24 cellular contexts compared by ENCODE assay signal in genomic region chr20:51409192-51409875, GRCh38.
DNase-seq lines count a peak whose midpoint lies in the region; ATAC-seq and TF ChIP-seq lines count a peak whose summit lies in the region.
"Had no signal": no experiment of that assay in that cellular context is flagged by ENCODE, and none has a peak within 500 bp of the region (broad histone marks: within the 10 kb centered on the region; RNA-seq: fewer than 3 reads in every experiment).

No MANE protein-coding gene starts in this region.

- H3K36me3 Mint-ChIP-seq in T-helper 1 cell treated with Interleukin-12 subunit alpha and Interleukin-12 subunit beta and Interleukin-4 antibody, amounts not matched to agents 30 μg/mL and 1 μg/mL, for 36 hours (ENCODE audit: low read depth) = peaks cover 61% of the 10 kb centered on the region
- H3K36me3 Mint-ChIP-seq in activated naive CD8-positive, alpha-beta T cell treated with anti-CD3 and anti-CD28 coated beads, Interleukin-2, amount 10 ng/mL, durations not matched to agents 7 days and 5 days = peaks cover 63% of the 10 kb centered on the region
- H3K36me3 Mint-ChIP-seq in natural killer cell treated with Interleukin-12 subunit alpha and Interleukin-12 subunit beta and Interleukin-15 and Interleukin-18, amount 100 ng/mL, for 72 hours = peaks cover 11% of the 10 kb centered on the region
- H3K36me3 Mint-ChIP-seq in endothelial cell (ENCODE audit: low read depth, unreplicated experiment) = no peaks in the 10 kb centered on the region

- H3K27ac ChIP-seq in HEK293 (ENCODE audit: extremely low read depth, low read depth, low read length) = no peak overlapping the region
- H3K27ac ChIP-seq: 22Rv1, dorsolateral prefrontal cortex, HL-60, ovary, right atrium auricular region, SJCRH30 had no signal

- POLR2A ChIA-PET in HEK293 (lab: Yijun Ruan, JAX) = no interaction called here
- POLR2A ChIA-PET in activated naive CD8-positive, alpha-beta T cell treated with anti-CD3 and anti-CD28 coated beads, Interleukin-2, amount 10 ng/mL, durations not matched to agents 7 days and 5 days (lab: Charles Lee) = no interaction called here

- H3K9me3 Mint-ChIP-seq in T-helper 1 cell treated with Interleukin-12 subunit alpha and Interleukin-12 subunit beta and Interleukin-4 antibody, amounts not matched to agents 30 μg/mL and 1 μg/mL, for 36 hours = peaks cover 8% of the 10 kb centered on the region
- no peaks in the 10 kb centered on the region for H3K9me3 Mint-ChIP-seq in activated naive CD8-positive, alpha-beta T cell treated with anti-CD3 and anti-CD28 coated beads, Interleukin-2, amount 10 ng/mL, durations not matched to agents 7 days and 5 days
- H3K9me3 Mint-ChIP-seq in natural killer cell treated with Interleukin-12 subunit alpha and Interleukin-12 subunit beta and Interleukin-15 and Interleukin-18, amount 100 ng/mL, for 72 hours = peaks cover 3% of the 10 kb centered on the region
- no peaks in the 10 kb centered on the region for H3K9me3 Mint-ChIP-seq in endothelial cell (ENCODE audit: unreplicated experiment)
- H3K9me3 Mint-ChIP-seq: GM23338, nephron progenitor cell had no signal

- no peaks in the 10 kb centered on the region for H3K27me3 Mint-ChIP-seq in T-helper 1 cell treated with Interleukin-12 subunit alpha and Interleukin-12 subunit beta and Interleukin-4 antibody, amounts not matched to agents 30 μg/mL and 1 μg/mL, for 36 hours (ENCODE audit: low read depth)
- no peaks in the 10 kb centered on the region for H3K27me3 Mint-ChIP-seq in activated naive CD8-positive, alpha-beta T cell treated with anti-CD3 and anti-CD28 coated beads, Interleukin-2, amount 10 ng/mL, durations not matched to agents 7 days and 5 days
- no peaks in the 10 kb centered on the region for H3K27me3 Mint-ChIP-seq in natural killer cell treated with Interleukin-12 subunit alpha and Interleukin-12 subunit beta and Interleukin-15 and Interleukin-18, amount 100 ng/mL, for 72 hours
- H3K27me3 Mint-ChIP-seq in endothelial cell (ENCODE audit: unreplicated experiment) = no peaks in the 10 kb centered on the region

- TF ChIP-seq CTCF in HEK293 (tag by site-specific recombination; IDR thresholded peaks at IDR 0.05) = no peak
- no peak for TF ChIP-seq CTCF in endothelial cell (IDR thresholded peaks at IDR 0.05; ENCODE audit: unreplicated experiment)

- DNase-seq in T-helper 1 cell (no peak), NCI-H774 (lab: John Stamatoyannopoulos, UW) (no peak), endothelial cell (ENCODE audit: low spot score) (no peak)
- no peak for DNase-seq in activated naive CD8-positive, alpha-beta T cell treated with anti-CD3 and anti-CD28 coated beads, Interleukin-2, amount 10 ng/mL, durations not matched to agents 7 days and 5 days
- no peak for DNase-seq in natural killer cell treated with Interleukin-12 subunit alpha and Interleukin-12 subunit beta and Interleukin-15 and Interleukin-18, amount 100 ng/mL, for 72 hours (ENCODE audit: low spot score)
- DNase-seq in activated effector memory CD4-positive, alpha-beta T cell treated with Interleukin-2 at 50 U/mL for 16 hours = no peak
- DNase-seq: activated CD4-positive, CD25-positive, alpha-beta regulatory T cell treated with anti-CD3 and anti-CD28 coated beads, Interleukin-2, amount 50 U/mL, for 72 hours; cerebellar nuclear complex; dorsolateral prefrontal cortex; kidney glomerular epithelial cell; NCI-H146; NCI-H2107; NCI-H82; nephron progenitor cell; ovary; SJCRH30; stimulated activated CD4-positive, alpha-beta T cell treated with anti-CD3 and anti-CD28 coated beads, Interleukin-4, amount 100 ng/mL, for 1 hour had no signal

- H3K36me3 ChIP-seq in HEK293 (ENCODE audit: control insufficient read depth in 2 of 2, insufficient read depth in 1 of 2, low read length in 2 of 2) = no peaks in the 10 kb centered on the region
- H3K36me3 ChIP-seq: ovary, SJCRH30 had no signal

- peaks cover 68% of the 10 kb centered on the region for H3K4me1 Mint-ChIP-seq in T-helper 1 cell treated with Interleukin-12 subunit alpha and Interleukin-12 subunit beta and Interleukin-4 antibody, amounts not matched to agents 30 μg/mL and 1 μg/mL, for 36 hours (ENCODE audit: low read depth)
- H3K4me1 Mint-ChIP-seq in activated naive CD8-positive, alpha-beta T cell treated with anti-CD3 and anti-CD28 coated beads, Interleukin-2, amount 10 ng/mL, durations not matched to agents 7 days and 5 days = peaks cover 45% of the 10 kb centered on the region
- peaks cover 74 to 85% of the 10 kb centered on the region in 2 donors for H3K4me1 Mint-ChIP-seq in natural killer cell treated with Interleukin-12 subunit alpha and Interleukin-12 subunit beta and Interleukin-15 and Interleukin-18, amount 100 ng/mL, for 72 hours (ENCODE audit: low read depth in 2 of 2)
- peaks cover 17% of the 10 kb centered on the region for H3K4me1 Mint-ChIP-seq in endothelial cell (ENCODE audit: unreplicated experiment)

- no peak for ATAC-seq in activated naive CD8-positive, alpha-beta T cell treated with anti-CD3 and anti-CD28 coated beads, Interleukin-2, amount 10 ng/mL, durations not matched to agents 7 days and 5 days (ENCODE audit: low read depth)
- no peak for ATAC-seq in natural killer cell treated with Interleukin-12 subunit alpha and Interleukin-12 subunit beta and Interleukin-15 and Interleukin-18, amount 100 ng/mL, for 72 hours
- ATAC-seq: GM23338 had no signal

- H3K4me1 ChIP-seq in HEK293 (ENCODE audit: control insufficient read depth, insufficient read depth, low read length) = no peaks in the 10 kb centered on the region
- H3K4me1 ChIP-seq: SJCRH30 had no signal

- H3K4me3 Mint-ChIP-seq in T-helper 1 cell treated with Interleukin-12 subunit alpha and Interleukin-12 subunit beta and Interleukin-4 antibody, amounts not matched to agents 30 μg/mL and 1 μg/mL, for 36 hours = peak overlapping the region; percentile 18
- H3K4me3 Mint-ChIP-seq in activated naive CD8-positive, alpha-beta T cell treated with anti-CD3 and anti-CD28 coated beads, Interleukin-2, amount 10 ng/mL, durations not matched to agents 7 days and 5 days = no peak overlapping the region
- H3K4me3 Mint-ChIP-seq in natural killer cell treated with Interleukin-12 subunit alpha and Interleukin-12 subunit beta and Interleukin-15 and Interleukin-18, amount 100 ng/mL, for 72 hours = peak overlapping the region; percentile 69
- H3K4me3 Mint-ChIP-seq in endothelial cell (ENCODE audit: unreplicated experiment) = no peak overlapping the region
- H3K4me3 Mint-ChIP-seq: GM23338, nephron progenitor cell had no signal

- CTCF ChIA-PET in HEK293 (lab: Yijun Ruan, JAX) = no interaction called here

- no peaks in the 10 kb centered on the region for H3K9me3 ChIP-seq in HEK293 (ENCODE audit: control insufficient read depth, insufficient read depth, low read depth, low read length)
- H3K9me3 ChIP-seq: ovary, right atrium auricular region, SJCRH30 had no signal

- no peak overlapping the region for H3K4me3 ChIP-seq in HEK293 (ENCODE audit: low read depth, low read length)
- H3K4me3 ChIP-seq: dorsolateral prefrontal cortex, GM23338, lung, ovary, right atrium auricular region, SJCRH30 had no signal

- H3K27ac Mint-ChIP-seq in T-helper 1 cell treated with Interleukin-12 subunit alpha and Interleukin-12 subunit beta and Interleukin-4 antibody, amounts not matched to agents 30 μg/mL and 1 μg/mL, for 36 hours = peak overlapping the region; percentile 55
- H3K27ac Mint-ChIP-seq in activated naive CD8-positive, alpha-beta T cell treated with anti-CD3 and anti-CD28 coated beads, Interleukin-2, amount 10 ng/mL, durations not matched to agents 7 days and 5 days = peak overlapping the region; percentile 23
- H3K27ac Mint-ChIP-seq in natural killer cell treated with Interleukin-12 subunit alpha and Interleukin-12 subunit beta and Interleukin-15 and Interleukin-18, amount 100 ng/mL, for 72 hours = peak overlapping the region; percentile 92 to 98
- no peak overlapping the region for H3K27ac Mint-ChIP-seq in endothelial cell (ENCODE audit: unreplicated experiment)
- H3K27ac Mint-ChIP-seq: GM23338, nephron progenitor cell had no signal

TF ChIP-seq in HEK293, 187 proteins besides CTCF, POLR2A, EP300 and RAD21:
- no peak for TF ChIP-seq ZNF335 (tag by site-specific recombination; conservative IDR thresholded peaks at IDR 0.05)
- TF ChIP-seq ZNF146 (tag by site-specific recombination; IDR thresholded peaks at IDR 0.05) = peak; percentile 100
TF ChIP-seq in HEK293: peak in this region for 1.

Comparison
In these comparisons a context has a peak if more than half of its experiments do, and no peak if none do; other contexts are left out.
1. H3K4me3 Mint-ChIP-seq: peak in T-helper 1 cell treated with Interleukin-12 subunit alpha and Interleukin-12 subunit beta and Interleukin-4 antibody, amounts not matched to agents 30 μg/mL and 1 μg/mL, for 36 hours (single experiment) and natural killer cell treated with Interleukin-12 subunit alpha and Interleukin-12 subunit beta and Interleukin-15 and Interleukin-18, amount 100 ng/mL, for 72 hours (single experiment); none in activated naive CD8-positive, alpha-beta T cell treated with anti-CD3 and anti-CD28 coated beads, Interleukin-2, amount 10 ng/mL, durations not matched to agents 7 days and 5 days (single experiment) and endothelial cell (single experiment).